In genomic region chr9:37485389-37486255, GRCh38 we compare ENCODE assay signal across 8 cellular contexts. TPM values are rescaled to one million over a fixed set of nuclear protein-coding genes. Genes with fewer than 3 reads are reported as not detected.
DNase-seq lines count a peak whose midpoint lies in the region; ATAC-seq and TF ChIP-seq lines count a peak whose summit lies in the region.

POLR1E (plus strand) TSS chr9:37485948; CDS start chr9:37486048, 100 bp downstream.

- intact Hi-C loops in T-helper 2 cell treated with Interferon-gamma antibody and Interleukin-4, amounts not matched to agents 100 ng/mL and 5 ng/mL, for 36 hours (cut with micrococcal nuclease): loop anchor here (1.0 to 10.0 kb wide), 7 partner anchors 20 to 1083 kb away; partner anchors contain the start of genes GRHPR, RNF38, SHB and SLC25A51
- intact Hi-C loops in ascending aorta (cut with DNase I) (loop anchor here (1.0 to 5.0 kb wide), 4 partner anchors 20 to 907 kb away; partner anchors contain the start of genes ALDH1B1, DCAF10, TOMM5 and ZBTB5), right cardiac atrium (cut with DNase I) (no loop called here), uterus (cut with DNase I; ENCODE audit: low total_unique reads) (loop anchor here (10.0 kb wide), 1 partner anchor 71 kb away; no protein-coding TSS in a partner anchor)

- TF ChIP-seq POLR2A in GM18505 (IDR thresholded peaks at IDR 0.05; ENCODE audit: borderline replicate concordance, extremely low read depth, insufficient read depth, insufficient read length) (peak; percentile 93), uterus (IDR thresholded peaks at IDR 0.05) (peak; percentile 81 to 86)

- H3K4me1 ChIP-seq in ascending aorta (peaks cover 12 to 19% of the 10 kb centered on the region in 2 donors), right cardiac atrium (ENCODE audit: control insufficient read depth, insufficient read depth, low read length) (peaks cover 10% of the 10 kb centered on the region), uterus (peaks cover 0 to 7% of the 10 kb centered on the region in 2 donors)

- H3K36me3 ChIP-seq in ascending aorta (peaks cover 4 to 13% of the 10 kb centered on the region in 2 donors), uterus (no peaks in the 10 kb centered on the region)

- ATAC-seq in GM18505 (IDR thresholded peaks at IDR 0.05; ENCODE audit: unreplicated experiment) (peak; percentile 92), HG02970 (IDR thresholded peaks at IDR 0.05; ENCODE audit: low FRiP score, unreplicated experiment) (peak; percentile 95), right cardiac atrium (peak; percentile 98 to 99)

- WGBS in right cardiac atrium: 3% methylated on average over 56 of the region's 56 CpGs

- no peaks in the 10 kb centered on the region for H3K27me3 ChIP-seq in ascending aorta
- no peaks in the 10 kb centered on the region for H3K27me3 ChIP-seq in right cardiac atrium (ENCODE audit: control insufficient read depth, insufficient read depth)
- H3K27me3 ChIP-seq in uterus: no peaks in the 10 kb centered on the region

- peak; percentile 93 to 94 for DNase-seq in NCI-H1930 (lab: John Stamatoyannopoulos, UW)
- DNase-seq in ascending aorta (ENCODE audit: low spot score in 2 of 2): peak; percentile 84 to 97
- peak; percentile 94 to 98 (median 97) for DNase-seq in right cardiac atrium
- peak; percentile 89 for DNase-seq in putamen (ENCODE audit: low spot score)
- DNase-seq in uterus: peak; percentile 92 to 93

- TF ChIP-seq CTCF in ascending aorta (IDR thresholded peaks at IDR 0.05): no peak
- TF ChIP-seq CTCF in uterus (IDR thresholded peaks at IDR 0.05): no peak

- H3K9me3 ChIP-seq in ascending aorta (no peaks in the 10 kb centered on the region), right cardiac atrium (ENCODE audit: control insufficient read depth, low read length) (no peaks in the 10 kb centered on the region), uterus (no peaks in the 10 kb centered on the region)

- H3K4me3 ChIP-seq in ascending aorta: peak within 1 kb of the TSS; percentile 53 to 88
- H3K4me3 ChIP-seq in right cardiac atrium (ENCODE audit: low read length): peak within 1 kb of the TSS; percentile 43
- peak within 1 kb of the TSS; percentile 69 to 91 for H3K4me3 ChIP-seq in uterus

- H3K27ac ChIP-seq in ascending aorta (peak within 1 kb of the TSS; percentile 88 to 94), right cardiac atrium (ENCODE audit: low read length) (peak within 1 kb of the TSS; percentile 27), uterus (peak within 1 kb of the TSS; percentile 83 to 92)

RNA-seq across cellular contexts. Expression of gene POLR1E, which starts in this region (rescaled TPM):
- total RNA-seq in T-helper 2 cell treated with Interferon-gamma antibody and Interleukin-4, amounts not matched to agents 100 ng/mL and 5 ng/mL, for 36 hours: 34.7 and 35.3 TPM in 2 replicates
- total RNA-seq in ascending aorta (18.0 TPM), right cardiac atrium (10 to 100 TPM; 13.0 to 16.6 (median 15.6) TPM), uterus (10 to 100 TPM; 13.2 to 42.7 (median 35.8) TPM)
- polyA plus RNA-seq in right cardiac atrium: 9.3 TPM

Comparison
In these comparisons a context has a peak if more than half of its experiments do, and no peak if none do; other contexts are left out.
1. Peak in every context shown above with its lines: DNase-seq, ATAC-seq, H3K4me3 ChIP-seq and H3K27ac ChIP-seq.
2. H3K27ac ChIP-seq: peak in every context shown above with its lines; median percentile 91 in ascending aorta; 88 in uterus; 27 in right cardiac atrium.
3. intact Hi-C loops: an anchor here in T-helper 2 cell treated with Interferon-gamma antibody and Interleukin-4, amounts not matched to agents 100 ng/mL and 5 ng/mL, for 36 hours (1.0 to 10.0 kb wide), ascending aorta (1.0 to 5.0 kb wide) and uterus (10.0 kb wide); none called in right cardiac atrium.